Comparison of ENCODE assay signal across 9 cellular contexts in the genomic region with DNA sequence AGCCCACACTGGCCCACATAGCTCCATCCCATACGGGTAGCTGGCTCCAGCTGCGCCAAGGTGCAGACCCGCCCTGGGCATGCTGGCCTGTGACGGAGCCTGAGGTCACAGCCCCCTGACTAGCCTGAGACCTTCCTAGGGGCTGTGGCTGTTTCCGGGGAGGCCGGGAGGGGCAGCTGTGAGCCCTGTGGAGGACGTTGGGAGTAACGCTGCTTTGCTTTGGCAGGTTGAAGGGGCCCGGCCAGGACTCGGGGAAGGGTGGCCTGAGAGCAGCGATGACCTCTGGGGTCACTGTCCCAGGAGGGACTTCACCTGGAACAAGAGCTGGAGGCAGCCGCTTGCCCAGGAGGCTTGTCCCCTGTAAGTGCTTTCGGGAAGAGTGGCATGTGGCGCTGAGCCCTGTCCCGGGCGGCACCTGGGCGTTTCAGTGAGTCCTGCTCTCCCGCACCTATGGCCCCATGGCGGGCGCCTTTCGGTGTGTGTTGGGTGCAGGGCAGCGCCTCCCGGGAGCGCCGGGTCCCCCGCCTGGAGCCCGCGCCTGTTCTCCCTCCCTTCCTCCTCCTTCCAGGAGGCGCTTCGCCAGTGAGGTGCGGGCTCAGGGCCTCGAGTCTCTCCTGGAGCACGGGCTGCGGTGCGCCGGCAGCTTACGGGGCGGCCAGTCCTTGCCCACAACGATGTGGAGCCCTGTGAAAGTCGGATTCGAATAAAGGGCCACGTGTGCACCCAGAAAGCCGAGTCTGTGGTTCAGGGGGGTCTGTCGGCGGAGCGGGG. TPM values are rescaled to one million over a fixed set of nuclear protein-coding genes. Genes with fewer than 3 reads are reported as not detected.
A peak's percentile ranks its signal among the peaks of the same experiment; 100 is the strongest.
DNase-seq lines count a peak whose midpoint lies in the region; ATAC-seq and TF ChIP-seq lines count a peak whose summit lies in the region.
"Had no signal": no experiment of that assay in that cellular context is flagged by ENCODE, and none has a peak within 500 bp of the region (broad histone marks: within the 10 kb centered on the region; RNA-seq: fewer than 3 reads in every experiment).

No MANE protein-coding gene starts in this region.

- 86% methylated on average over 46 of the region's 46 CpGs for WGBS in sigmoid colon, 2 donors

- peak overlapping the region; percentile 63 for H3K4me2 ChIP-seq in fibroblast of lung (ENCODE audit: extremely low read depth, insufficient read depth, low read length)

- peaks cover 0 to 50% (median 0%) of the 10 kb centered on the region in 3 donors for H3K36me3 ChIP-seq in Peyer's patch
- H3K36me3 ChIP-seq in fibroblast of lung (ENCODE audit: control insufficient read depth, insufficient read depth, low read length): peaks cover 45% of the 10 kb centered on the region
- peaks cover 41 to 56% (median 45%) of the 10 kb centered on the region in 4 donors for H3K36me3 ChIP-seq in sigmoid colon

- no peaks in the 10 kb centered on the region for H3K27me3 ChIP-seq in Peyer's patch
- H3K27me3 ChIP-seq in fibroblast of lung (ENCODE audit: control insufficient read depth, insufficient read depth, low read length): no peaks in the 10 kb centered on the region
- H3K27me3 ChIP-seq in sigmoid colon: no peaks in the 10 kb centered on the region

- H3K4me1 ChIP-seq in Peyer's patch (peaks cover 0 to 67% (median 48%) of the 10 kb centered on the region in 4 donors), fibroblast of lung (ENCODE audit: control insufficient read depth, extremely low read depth, insufficient read depth, low read length) (peaks cover 34% of the 10 kb centered on the region), sigmoid colon (peaks cover 0 to 66% (median 65%) of the 10 kb centered on the region in 4 donors)

- TF ChIP-seq EP300 in sigmoid colon (IDR thresholded peaks at IDR 0.05): no peak

- H3K79me2 ChIP-seq in fibroblast of lung (ENCODE audit: control insufficient read depth, insufficient read depth, low read length): peaks cover 58% of the 10 kb centered on the region

- H2AFZ ChIP-seq in fibroblast of lung (ENCODE audit: low read length): no peak overlapping the region

- H3K27ac ChIP-seq in Peyer's patch (peak overlapping the region; percentile 95 to 100 (median 98)), fibroblast of lung (ENCODE audit: insufficient read depth, low read length) (peak overlapping the region; percentile 92), sigmoid colon (peak overlapping the region; percentile 94 to 100 (median 97))

- intact Hi-C loops in sigmoid colon (cut with DNase I): no loop called here

- H3K9me3 ChIP-seq in Peyer's patch (no peaks in the 10 kb centered on the region), fibroblast of lung (ENCODE audit: control insufficient read depth, insufficient read depth, low read depth, low read length) (no peaks in the 10 kb centered on the region), sigmoid colon (no peaks in the 10 kb centered on the region)

- H3K4me3 ChIP-seq in GM12864 (ENCODE audit: low read depth, low read length) (peak overlapping the region; percentile 49), Peyer's patch (peak overlapping the region in 3 of 4 donors; percentile 85 to 90 (median 89)), fibroblast of lung (replicated peaks in 1 of 4; ENCODE audit: control extremely low read depth in 1 of 4, insufficient read depth in 1 of 4, low read depth in 3 of 4, low read length in 4 of 4) (peak overlapping the region in 1 of 4 experiments; percentile 72), sigmoid colon (peak overlapping the region in 3 of 4 donors; percentile 58 to 64 (median 63))

- no peak for TF ChIP-seq CTCF in GM12864 (IDR thresholded peaks at IDR 0.05; ENCODE audit: low read depth, low read length, missing control alignments)
- no peak for TF ChIP-seq CTCF in Peyer's patch (IDR thresholded peaks at IDR 0.05)
- no peak for TF ChIP-seq CTCF in fibroblast of lung (conservative IDR thresholded peaks at IDR 0.05 in 1 of 2, IDR thresholded peaks at IDR 0.05 in 1 of 2; ENCODE audit: low read depth in 1 of 2, low read length in 2 of 2)
- no peak for TF ChIP-seq CTCF in sigmoid colon (IDR thresholded peaks at IDR 0.05)

- H4K20me1 ChIP-seq in fibroblast of lung (ENCODE audit: control insufficient read depth, extremely low read depth, insufficient read depth, low read length): no peaks in the 10 kb centered on the region

- H3K9ac ChIP-seq in fibroblast of lung (ENCODE audit: insufficient read depth, low read length): peak overlapping the region; percentile 85

- no peak for DNase-seq in GM12864 (ENCODE audit: low read depth)
- no peak for DNase-seq in Peyer's patch
- no peak for DNase-seq in fibroblast of lung (ENCODE audit: low read depth in 2 of 2)
- no peak for DNase-seq in sigmoid colon
- no peak for DNase-seq in SW480 (ENCODE audit: low spot score)
- DNase-seq in OCI-M2 (lab: John Stamatoyannopoulos, UW; ENCODE audit: unreplicated experiment): no peak

- TF ChIP-seq POLR2A in Peyer's patch (IDR thresholded peaks at IDR 0.05): no peak
- no peak for TF ChIP-seq POLR2A in sigmoid colon (IDR thresholded peaks at IDR 0.05)

- ATAC-seq in GM21515 (IDR thresholded peaks at IDR 0.05; ENCODE audit: unreplicated experiment) (no peak), HG02610 (IDR thresholded peaks at IDR 0.05; ENCODE audit: unreplicated experiment) (no peak)

RNA-seq across cellular contexts. Expression of a gene that starts 1.1 kb away (rescaled TPM):
- 10 to 100 TPM; 39.6 to 87.7 (median 80.0) TPM for total RNA-seq in Peyer's patch
- 22.5 and 24.7 TPM in 2 replicates for total RNA-seq in fibroblast of lung
- 16.1 and 23.7 TPM in 2 replicates for polyA plus RNA-seq in fibroblast of lung
- polyA plus RNA-seq in fibroblast of lung (2012): 34.6 and 64.3 TPM in 2 replicates
- polyA minus RNA-seq in fibroblast of lung (ENCODE audit: low replicate concordance): 12.0 and 14.1 TPM in 2 replicates
- 10 to 100 TPM; 24.7 to 49.3 (median 29.8) TPM for total RNA-seq in sigmoid colon
- polyA plus RNA-seq in sigmoid colon: 10 to 100 TPM; 37.0 to 87.8 (median 60.1) TPM

RNA-seq across cellular contexts. Expression of a gene that starts 5.1 kb away (rescaled TPM):
- total RNA-seq in Peyer's patch (100 to 1,000 TPM; 258 to 623 (median 458) TPM), fibroblast of lung (104 and 110 TPM in 2 replicates), sigmoid colon (1,000 to 10,000 TPM in 1 of 4 donors, 100 to 1,000 TPM in 3; 602 to 1,004 (median 791) TPM)
- polyA plus RNA-seq in fibroblast of lung (260 and 298 TPM in 2 replicates), sigmoid colon (100 to 1,000 TPM; 129 to 455 (median 265) TPM)
- 315 and 327 TPM in 2 replicates for polyA plus RNA-seq in fibroblast of lung (2012)
- polyA minus RNA-seq in fibroblast of lung (ENCODE audit: low replicate concordance): 45.9 and 74.1 TPM in 2 replicates

RNA-seq across cellular contexts. Expression of a gene that starts 11.4 kb away (rescaled TPM):
- total RNA-seq in Peyer's patch (10 to 100 TPM; 21.5 to 34.1 (median 32.3) TPM), fibroblast of lung (0.17 TPM in 1 of 2 replicates, not detected in the other), sigmoid colon (not detected)
- polyA plus RNA-seq in fibroblast of lung (not detected in 2 replicates), sigmoid colon (10 to 100 TPM; 23.4 to 40.6 (median 25.2) TPM)
- not detected in 2 replicates for polyA plus RNA-seq in fibroblast of lung (2012)
- polyA minus RNA-seq in fibroblast of lung (ENCODE audit: low replicate concordance): not detected in 2 replicates
- total RNA-seq: subcutaneous adipose tissue had no signal

RNA-seq across cellular contexts. Expression of a gene that starts 25.9 kb away (rescaled TPM):
- total RNA-seq in Peyer's patch (100 to 1,000 TPM in 1 of 4 donors, 10 to 100 TPM in 3; 34.7 to 205 (median 98.9) TPM), fibroblast of lung (13.6 and 18.8 TPM in 2 replicates), sigmoid colon (10 to 100 TPM; 14.6 to 70.3 (median 15.4) TPM)
- polyA plus RNA-seq in fibroblast of lung (12.0 and 18.0 TPM in 2 replicates), sigmoid colon (10 to 100 TPM; 42.1 to 87.0 (median 57.7) TPM)
- 30.3 and 40.2 TPM in 2 replicates for polyA plus RNA-seq in fibroblast of lung (2012)
- polyA minus RNA-seq in fibroblast of lung (ENCODE audit: low replicate concordance): 27.6 and 36.6 TPM in 2 replicates

RNA-seq across cellular contexts. Expression of a gene that starts 32.7 kb away (rescaled TPM):
- 100 to 1,000 TPM in 3 of 4 donors, 10 to 100 TPM in 1; 88.3 to 299 (median 206) TPM for total RNA-seq in Peyer's patch
- total RNA-seq in fibroblast of lung: 13.4 and 20.5 TPM in 2 replicates
- polyA plus RNA-seq in fibroblast of lung: 53.8 and 79.8 TPM in 2 replicates
- 174 and 278 TPM in 2 replicates for polyA plus RNA-seq in fibroblast of lung (2012)
- 23.2 and 31.0 TPM in 2 replicates for polyA minus RNA-seq in fibroblast of lung (ENCODE audit: low replicate concordance)
- total RNA-seq in sigmoid colon: 100 to 1,000 TPM in 3 of 4 donors, 10 to 100 TPM in 1; 74.7 to 112 (median 104) TPM
- polyA plus RNA-seq in sigmoid colon: 100 to 1,000 TPM; 294 to 390 (median 352) TPM

Comparison
In these comparisons a context has a peak if more than half of its experiments do, and no peak if none do; other contexts are left out.
1. RNA of a gene that starts 11.4 kb away (total RNA-seq): 21.5 to 34.1 TPM in Peyer's patch; 0.17 TPM in fibroblast of lung and not detected in sigmoid colon; every median in the first group is over 10 times any median in the second.
2. Peak in every context shown above with its lines, with median percentiles within 50 percentile points of each other: H3K27ac ChIP-seq.